ENCODE assay signal across 6 cellular contexts in the genomic region with DNA sequence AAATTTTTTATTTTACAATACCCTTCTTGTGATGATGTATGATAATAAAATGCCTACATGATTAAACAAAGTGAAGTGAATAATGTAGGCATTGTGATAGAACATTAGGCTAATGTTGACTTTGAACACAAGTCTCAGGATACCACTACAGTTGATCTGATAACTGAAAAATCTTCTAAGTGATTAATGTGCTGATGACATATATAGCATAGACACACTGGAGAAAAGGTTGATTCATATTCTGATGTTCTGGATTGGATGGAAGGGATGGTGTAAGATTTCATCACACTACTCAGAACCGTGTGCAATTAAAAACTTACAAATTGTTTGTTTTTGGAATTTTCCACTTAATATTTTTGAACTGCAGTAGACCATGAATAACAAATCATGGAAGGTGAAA.
"Had no signal": no experiment of that assay in that cellular context is flagged by ENCODE, and none has a peak within 500 bp of the region (broad histone marks: within the 10 kb centered on the region; RNA-seq: fewer than 3 reads in every experiment).

No MANE protein-coding gene starts in this region.

- H3K4me3 ChIP-seq: K562 had no signal

- ATAC-seq: HepG2, K562 had no signal

- DNase-seq: IMR-90, KBM-7, KG1 had no signal

- H3K27ac ChIP-seq: HL-60 had no signal
